ENCODE assay signal across 8 cellular contexts in the genomic region with DNA sequence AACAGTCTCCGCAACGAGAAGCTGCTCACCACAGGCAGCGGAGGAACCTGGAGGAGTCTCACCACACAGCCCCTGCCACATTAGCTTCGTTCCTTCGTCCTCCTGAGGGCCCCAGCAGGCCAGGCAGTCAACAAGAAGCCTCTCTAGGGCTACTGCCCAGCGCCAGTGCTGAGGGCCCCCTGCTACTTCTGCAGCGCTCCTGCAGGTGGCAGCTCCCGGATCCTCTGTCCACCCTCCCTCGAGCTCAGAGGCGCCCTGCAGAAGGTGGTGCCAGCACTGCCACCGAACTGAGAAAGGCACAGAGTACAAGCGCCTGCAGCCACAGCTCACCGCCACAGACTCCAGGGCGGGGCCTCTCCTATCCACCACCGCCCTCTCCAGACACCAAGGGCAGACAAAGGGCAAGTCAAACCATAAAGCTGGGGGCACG.
DNase-seq lines count a peak whose midpoint lies in the region; ATAC-seq and TF ChIP-seq lines count a peak whose summit lies in the region.

No MANE protein-coding gene starts in this region.

- no peaks in the 10 kb centered on the region; the same call in 1 of the 2 replicates for H4K20me1 ChIP-seq in DND-41 (ENCODE audit: insufficient read depth, low read length)

- H3K9ac ChIP-seq in DND-41 (ENCODE audit: low read depth, low read length) = no peak overlapping the region

- DNase-seq in DND-41 (peak; percentile 28), T-helper 22 cell (ENCODE audit: low read depth) (peak; percentile 70), activated gamma-delta T cell (lab: John Stamatoyannopoulos, UW) (peak; percentile 50), cerebellar cortex (ENCODE audit: low spot score) (no peak), NCI-H446 (lab: John Stamatoyannopoulos, UW) (no peak), tibial artery (no peak)
- peak in 2 of 3 donors; percentile 50 to 51 for DNase-seq in stimulated activated CD4-positive, alpha-beta T cell treated with anti-CD3 and anti-CD28 coated beads, Interleukin-12 subunit alpha, Interleukin-12 subunit beta, amount 100 ng/mL, for 48 hours (ENCODE audit: low read depth in 2 of 3, low spot score in 1 of 3)

- TF ChIP-seq CTCF in DND-41 (IDR thresholded peaks at IDR 0.05; ENCODE audit: borderline replicate concordance, extremely low read depth, low read length, poor library complexity, severe bottlenecking) (peak; percentile 7), tibial artery (IDR thresholded peaks at IDR 0.05) (no peak)

- H3K4me3 ChIP-seq in DND-41 (ENCODE audit: low read depth in 1 of 2, low read length in 2 of 2) = no peak overlapping the region
- no peak overlapping the region for H3K4me3 ChIP-seq in tibial artery

- intact Hi-C loops in tibial artery (cut with DNase I; ENCODE audit: low total_unique reads) = no loop called here

- no peak overlapping the region for H3K4me2 ChIP-seq in DND-41 (ENCODE audit: insufficient read depth, low read length)

- peak overlapping the region; percentile 53 for H3K27ac ChIP-seq in DND-41 (ENCODE audit: low read length)
- H3K27ac ChIP-seq in tibial artery = no peak overlapping the region

- H2AFZ ChIP-seq in DND-41 (ENCODE audit: low read depth, low read length) = no peak overlapping the region

- H3K9me3 ChIP-seq in DND-41 (ENCODE audit: insufficient read depth, low read length, severe bottlenecking) (no peaks in the 10 kb centered on the region), tibial artery (no peaks in the 10 kb centered on the region)

- peaks cover 81% of the 10 kb centered on the region for H3K36me3 ChIP-seq in DND-41 (ENCODE audit: insufficient read depth, low read length)
- H3K36me3 ChIP-seq in tibial artery = peaks cover 9 to 71% (median 31%) of the 10 kb centered on the region in 3 donors

- H3K4me1 ChIP-seq in DND-41 (ENCODE audit: insufficient read depth, low read length) = peaks cover 38% of the 10 kb centered on the region
- H3K4me1 ChIP-seq in tibial artery = peaks cover 0 to 10% (median 6%) of the 10 kb centered on the region in 4 donors

- ATAC-seq in DND-41 (ENCODE audit: insufficient read depth, low read depth) (no peak), GM18520 (IDR thresholded peaks at IDR 0.05; ENCODE audit: unreplicated experiment) (no peak)

- H3K79me2 ChIP-seq in DND-41 (ENCODE audit: insufficient read depth, low read length) = peaks cover 22% of the 10 kb centered on the region

- no peaks in the 10 kb centered on the region for H3K27me3 ChIP-seq in DND-41 (ENCODE audit: insufficient read depth, low read length, poor library complexity)
- H3K27me3 ChIP-seq in tibial artery = no peaks in the 10 kb centered on the region

Comparison
In these comparisons a context has a peak if more than half of its experiments do, and no peak if none do; other contexts are left out.
1. DNase-seq: peak in DND-41 (single experiment), T-helper 22 cell (single experiment), activated gamma-delta T cell (single experiment) and stimulated activated CD4-positive, alpha-beta T cell treated with anti-CD3 and anti-CD28 coated beads, Interleukin-12 subunit alpha, Interleukin-12 subunit beta, amount 100 ng/mL, for 48 hours (2 of 3); none in cerebellar cortex (single experiment), NCI-H446 (0 of 2) and tibial artery (0 of 2).